In genomic region chr7:30364773-30365172, GRCh38 we compare ENCODE assay signal across 28 cellular contexts.
"Had no signal": no experiment of that assay in that cellular context is flagged by ENCODE, and none has a peak within 500 bp of the region (broad histone marks: within the 10 kb centered on the region; RNA-seq: fewer than 3 reads in every experiment).

No MANE protein-coding gene starts in this region.

- H3K9me3 ChIP-seq: MG63, SJSA1 had no signal

- H3K4me1 ChIP-seq: SJSA1 had no signal

- FAIRE-seq: colon, RCC 7860 had no signal

- H3K27me3 Mint-ChIP-seq: activated CD4-positive, alpha-beta memory T cell treated with anti-CD3 and anti-CD28 coated beads for 36 hours; activated CD4-positive, alpha-beta T cell treated with anti-CD3 and anti-CD28 coated beads, Interleukin-2, amount 10 ng/mL, durations not matched to agents 7 days and 5 days; activated naive CD8-positive, alpha-beta T cell; activated T-helper 17 cell treated with anti-CD3 and anti-CD28 coated beads, Interleukin-2, amount 50 U/mL, for 72 hours had no signal

- H3K27ac Mint-ChIP-seq: activated CD4-positive, alpha-beta memory T cell treated with anti-CD3 and anti-CD28 coated beads for 36 hours; activated CD4-positive, alpha-beta T cell treated with anti-CD3 and anti-CD28 coated beads, Interleukin-2, amount 10 ng/mL, durations not matched to agents 7 days and 5 days; activated naive CD4-positive, alpha-beta T cell treated with anti-CD3 and anti-CD28 coated beads for 36 hours; activated naive CD8-positive, alpha-beta T cell; activated T-helper 17 cell treated with anti-CD3 and anti-CD28 coated beads, Interleukin-2, amount 50 U/mL, for 72 hours; T-helper 1 cell treated with Interleukin-12 subunit alpha and Interleukin-12 subunit beta and Interleukin-4 antibody, amounts not matched to agents 30 μg/mL and 1 μg/mL, for 36 hours had no signal

- H3K4me1 Mint-ChIP-seq: activated CD4-positive, alpha-beta T cell treated with anti-CD3 and anti-CD28 coated beads, Interleukin-2, amount 10 ng/mL, durations not matched to agents 7 days and 5 days had no signal

- H3K36me3 ChIP-seq: brain microvascular endothelial cell, MG63 had no signal

- DNase-seq: activated CD4-positive, alpha-beta memory T cell treated with anti-CD3 and anti-CD28 coated beads for 36 hours; activated CD4-positive, alpha-beta T cell treated with anti-CD3 and anti-CD28 coated beads, Interleukin-2, amount 10 ng/mL, durations not matched to agents 7 days and 5 days; activated CD4-positive, CD25-positive, alpha-beta regulatory T cell; activated CD8-positive, alpha-beta memory T cell treated with anti-CD3 and anti-CD28 coated beads for 24 hours; activated gamma-delta T cell; activated naive CD4-positive, alpha-beta T cell treated with anti-CD3 and anti-CD28 coated beads for 36 hours; activated T-cell treated with anti-CD3 and anti-CD28 coated beads for 4 hours; activated T-cell treated with anti-CD3 and anti-CD28 coated beads, Interleukin-2, amount 50 U/mL, for 48 hours; brain microvascular endothelial cell; cerebellar nuclear complex; MG63; NCI-H1092 treated with DMSO at 0.1 percent for 48 hours; NCI-H1417 treated with DMSO at 0.1 percent for 48 hours; NCI-H1694; NCI-H2029; NCI-H2107; NCI-H510A treated with DMSO at 0.1 percent for 48 hours; NCI-H69; NK-92 treated with Interleukin-12 subunit alpha and Interleukin-12 subunit beta, amount 100 ng/mL, for 24 hours; PC-3; SHP77 had no signal

- H3K27ac ChIP-seq: brain microvascular endothelial cell, cardiac muscle cell, SJSA1 had no signal

- H3K9me3 Mint-ChIP-seq: activated CD4-positive, alpha-beta memory T cell treated with anti-CD3 and anti-CD28 coated beads for 36 hours; activated CD4-positive, alpha-beta T cell treated with anti-CD3 and anti-CD28 coated beads, Interleukin-2, amount 10 ng/mL, durations not matched to agents 7 days and 5 days; activated naive CD4-positive, alpha-beta T cell treated with anti-CD3 and anti-CD28 coated beads for 36 hours; activated T-helper 17 cell treated with anti-CD3 and anti-CD28 coated beads, Interleukin-2, amount 50 U/mL, for 72 hours; T-helper 1 cell treated with Interleukin-12 subunit alpha and Interleukin-12 subunit beta and Interleukin-4 antibody, amounts not matched to agents 30 μg/mL and 1 μg/mL, for 36 hours had no signal

- H3K36me3 Mint-ChIP-seq: activated naive CD8-positive, alpha-beta T cell had no signal

- H3K4me3 ChIP-seq: cardiac muscle cell, MG63, SJSA1 had no signal

- H3K4me3 Mint-ChIP-seq: activated CD4-positive, alpha-beta memory T cell treated with anti-CD3 and anti-CD28 coated beads for 36 hours; activated CD4-positive, alpha-beta T cell treated with anti-CD3 and anti-CD28 coated beads, Interleukin-2, amount 10 ng/mL, durations not matched to agents 7 days and 5 days; activated naive CD4-positive, alpha-beta T cell treated with anti-CD3 and anti-CD28 coated beads for 36 hours; activated naive CD8-positive, alpha-beta T cell; activated T-helper 17 cell treated with anti-CD3 and anti-CD28 coated beads, Interleukin-2, amount 50 U/mL, for 72 hours; T-helper 1 cell treated with Interleukin-12 subunit alpha and Interleukin-12 subunit beta and Interleukin-4 antibody, amounts not matched to agents 30 μg/mL and 1 μg/mL, for 36 hours had no signal

- ATAC-seq: activated T-helper 17 cell treated with anti-CD3 and anti-CD28 coated beads, Interleukin-2, amount 50 U/mL, for 72 hours; PC-3 had no signal

- H3K27me3 ChIP-seq: brain microvascular endothelial cell, cardiac muscle cell, MG63, SJSA1 had no signal
